ENCODE assay signal across 8 cellular contexts in the genomic region with DNA sequence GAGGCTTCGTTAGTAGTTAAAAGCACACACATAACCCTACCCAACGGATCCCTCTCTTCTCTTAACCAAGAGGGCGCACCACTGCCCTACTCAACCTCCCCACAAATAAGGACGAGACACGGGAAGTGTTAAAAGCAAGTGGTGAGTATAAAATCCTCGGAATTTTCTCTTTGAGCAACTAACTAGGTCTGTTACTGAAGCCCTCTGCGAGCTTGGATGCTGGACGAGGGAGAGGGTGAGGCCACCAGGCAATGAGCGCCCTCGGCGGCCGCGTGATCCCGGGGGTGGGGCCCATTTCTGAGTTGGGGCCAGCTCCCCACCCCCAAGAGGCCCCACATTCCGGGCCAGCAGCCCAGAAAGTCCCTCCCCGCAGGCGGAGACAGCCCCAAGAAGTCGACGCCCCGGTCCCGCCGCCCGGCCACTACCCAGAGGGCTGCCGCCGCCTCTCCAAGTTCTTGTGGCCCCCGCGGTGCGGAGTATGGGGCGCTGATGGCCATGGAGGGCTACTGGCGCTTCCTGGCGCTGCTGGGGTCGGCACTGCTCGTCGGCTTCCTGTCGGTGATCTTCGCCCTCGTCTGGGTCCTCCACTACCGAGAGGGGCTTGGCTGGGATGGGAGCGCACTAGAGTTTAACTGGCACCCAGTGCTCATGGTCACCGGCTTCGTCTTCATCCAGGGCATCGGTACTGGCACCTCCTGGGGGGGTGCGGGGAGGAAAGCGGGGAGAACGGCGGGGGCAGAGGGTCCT. TPM values are rescaled to one million over a fixed set of nuclear protein-coding genes. Genes with fewer than 3 reads are reported as not detected.
A peak's percentile ranks its signal among the peaks of the same experiment; 100 is the strongest.
DNase-seq lines count a peak whose midpoint lies in the region; ATAC-seq and TF ChIP-seq lines count a peak whose summit lies in the region.

A gene with protein sequence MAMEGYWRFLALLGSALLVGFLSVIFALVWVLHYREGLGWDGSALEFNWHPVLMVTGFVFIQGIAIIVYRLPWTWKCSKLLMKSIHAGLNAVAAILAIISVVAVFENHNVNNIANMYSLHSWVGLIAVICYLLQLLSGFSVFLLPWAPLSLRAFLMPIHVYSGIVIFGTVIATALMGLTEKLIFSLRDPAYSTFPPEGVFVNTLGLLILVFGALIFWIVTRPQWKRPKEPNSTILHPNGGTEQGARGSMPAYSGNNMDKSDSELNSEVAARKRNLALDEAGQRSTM (plus strand): TSS at position 418 of the 747 bp plus-strand sequence. CDS start 72 bp downstream, at position 490.

- H3K4me1 ChIP-seq in SK-N-SH (ENCODE audit: control insufficient read depth in 1 of 2, insufficient read depth in 2 of 2, low read depth in 1 of 2, low read length in 1 of 2) = peaks cover 0 to 15% of the 10 kb centered on the region in 2 experiments; a peak in 2 of 4 replicates

- peak within 1 kb of the TSS; percentile 90 for H2AFZ ChIP-seq in SK-N-SH (ENCODE audit: low read depth)

- CTCF ChIA-PET in BJ (lab: Yijun Ruan, JAX) = interaction anchor here (0.6 to 1.6 kb wide), 5 partner anchors 11 to 73 kb away, joined by 3 to 5 read pairs (median 3); no protein-coding TSS in a partner anchor
- CTCF ChIA-PET in SK-N-SH (lab: Yijun Ruan, JAX) = interaction anchor here (1.2 to 1.5 kb wide), 3 partner anchors 8 to 106 kb away, joined by 3 to 5 read pairs (median 5); no protein-coding TSS in a partner anchor

- TF ChIP-seq RAD21 in SK-N-SH (IDR thresholded peaks at IDR 0.05; ENCODE audit: low read length) = no peak

- H3K9ac ChIP-seq in SK-N-SH = peak within 1 kb of the TSS; percentile 86

- POLR2A ChIA-PET in BJ (lab: Charles Lee) = interaction anchor here (0.6 kb wide), 1 partner anchor 37 kb away, joined by 5 read pairs; no protein-coding TSS in a partner anchor
- POLR2A ChIA-PET in SK-N-SH (lab: Yijun Ruan, JAX) = no interaction called here

- TF ChIP-seq EP300 in SK-N-SH (IDR thresholded peaks at IDR 0.05; ENCODE audit: borderline replicate concordance in 1 of 2, low read depth in 1 of 2, low read length in 1 of 2) = peak in 1 of 2 experiments; percentile 19; a peak in 1 of 4 replicates

- no peaks in the 10 kb centered on the region for H3K36me3 ChIP-seq in BJ (ENCODE audit: control insufficient read depth, insufficient read depth, low read length)
- H3K36me3 ChIP-seq in SK-N-SH (replicated peaks in 1 of 2; ENCODE audit: control insufficient read depth in 1 of 2, insufficient read depth in 2 of 2, low read length in 1 of 2) = no peaks in the 10 kb centered on the region

- DNase-seq in BJ (ENCODE audit: low read depth) = no peak
- peak; percentile 78 for DNase-seq in SK-N-SH
- DNase-seq in dedifferentiated amniotic fluid mesenchymal stem cell (ENCODE audit: extremely low spot score) = peak; percentile 83
- peak; percentile 75 for DNase-seq in left kidney (ENCODE audit: low read depth, low spot score)
- peak; percentile 0 for DNase-seq in stimulated activated CD8-positive, alpha-beta memory T cell treated with anti-CD3 and anti-CD28 coated beads, Interleukin-12 subunit alpha, Interleukin-12 subunit beta, amount 100 ng/mL, for 4 hours (ENCODE audit: low read depth)
- DNase-seq in SK-N-DZ (ENCODE audit: low spot score) = no peak

- H3K4me3 ChIP-seq in BJ (ENCODE audit: low read depth, low read length) (peak within 1 kb of the TSS; percentile 80), SK-N-SH (ENCODE audit: low read depth in 2 of 2, low read length in 1 of 2) (peak within 1 kb of the TSS; percentile 81 to 93)

- ATAC-seq in GM18858 (IDR thresholded peaks at IDR 0.05; ENCODE audit: unreplicated experiment) (peak; percentile 51), HG03175 (IDR thresholded peaks at IDR 0.05; ENCODE audit: unreplicated experiment) (peak; percentile 41)

- H3F3A ChIP-seq in SK-N-SH (replicated peaks; ENCODE audit: insufficient read depth) = peaks cover 6% of the 10 kb centered on the region

- TF ChIP-seq CTCF in BJ (IDR thresholded peaks at IDR 0.05; ENCODE audit: insufficient read depth, low read depth, low read length) = no peak
- TF ChIP-seq CTCF in SK-N-SH (IDR thresholded peaks at IDR 0.05) = peak; percentile 20; the same call in 1 of the 2 replicates

- 15% methylated on average over 15 of the region's 46 CpGs for WGBS in SK-N-SH (ENCODE audit: low lambda C conversion rate)

- no peaks in the 10 kb centered on the region for H3K9me2 ChIP-seq in SK-N-SH

- H3K27ac ChIP-seq in SK-N-SH (ENCODE audit: low read depth in 2 of 2, low read length in 1 of 2) = peak within 1 kb of the TSS; percentile 72 to 75

- peaks cover 43% of the 10 kb centered on the region for H3K79me2 ChIP-seq in SK-N-SH (ENCODE audit: insufficient read depth)

- H3K4me2 ChIP-seq in SK-N-SH = peak within 1 kb of the TSS; percentile 98

- no peaks in the 10 kb centered on the region for H4K20me1 ChIP-seq in SK-N-SH (ENCODE audit: insufficient read depth)

- H3K9me3 ChIP-seq in SK-N-SH = no peaks in the 10 kb centered on the region

- H3K27me3 ChIP-seq in BJ (ENCODE audit: control insufficient read depth, insufficient read depth, low read length) (no peaks in the 10 kb centered on the region), SK-N-SH (ENCODE audit: insufficient read depth) (no peaks in the 10 kb centered on the region)

TF ChIP-seq in SK-N-SH, 30 proteins besides CTCF, POLR2A, EP300 and RAD21 (continues in another document):
- TF ChIP-seq RXRA (IDR thresholded peaks at IDR 0.05; ENCODE audit: borderline replicate concordance, low read depth) = no peak
- TF ChIP-seq MXI1 (IDR thresholded peaks at IDR 0.05; ENCODE audit: low read depth, low read length) = no peak
- no peak for TF ChIP-seq FOSL2 (IDR thresholded peaks at IDR 0.05; ENCODE audit: borderline replicate concordance, low read depth)
- TF ChIP-seq, protein P1, sequence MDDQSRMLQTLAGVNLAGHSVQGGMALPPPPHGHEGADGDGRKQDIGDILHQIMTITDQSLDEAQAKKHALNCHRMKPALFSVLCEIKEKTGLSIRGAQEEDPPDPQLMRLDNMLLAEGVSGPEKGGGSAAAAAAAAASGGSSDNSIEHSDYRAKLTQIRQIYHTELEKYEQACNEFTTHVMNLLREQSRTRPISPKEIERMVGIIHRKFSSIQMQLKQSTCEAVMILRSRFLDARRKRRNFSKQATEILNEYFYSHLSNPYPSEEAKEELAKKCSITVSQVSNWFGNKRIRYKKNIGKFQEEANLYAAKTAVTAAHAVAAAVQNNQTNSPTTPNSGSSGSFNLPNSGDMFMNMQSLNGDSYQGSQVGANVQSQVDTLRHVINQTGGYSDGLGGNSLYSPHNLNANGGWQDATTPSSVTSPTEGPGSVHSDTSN (IDR thresholded peaks at IDR 0.05) = no peak
- no peak for TF ChIP-seq RCOR1 (IDR thresholded peaks at IDR 0.05; ENCODE audit: low read length)
- 0 out of 2 replicates have a peak, but pooled peaks have one; percentile 32 for TF ChIP-seq TEAD4 (IDR thresholded peaks at IDR 0.05; ENCODE audit: borderline replicate concordance, insufficient read depth)
- TF ChIP-seq, protein P2, sequence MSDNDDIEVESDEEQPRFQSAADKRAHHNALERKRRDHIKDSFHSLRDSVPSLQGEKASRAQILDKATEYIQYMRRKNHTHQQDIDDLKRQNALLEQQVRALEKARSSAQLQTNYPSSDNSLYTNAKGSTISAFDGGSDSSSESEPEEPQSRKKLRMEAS (IDR thresholded peaks at IDR 0.05; ENCODE audit: low read depth) = peak; percentile 56; the same call in 1 of the 2 replicates
- no peak for TF ChIP-seq NRF1 (IDR thresholded peaks at IDR 0.05; ENCODE audit: low read depth, low read length)
- TF ChIP-seq, protein P3, sequence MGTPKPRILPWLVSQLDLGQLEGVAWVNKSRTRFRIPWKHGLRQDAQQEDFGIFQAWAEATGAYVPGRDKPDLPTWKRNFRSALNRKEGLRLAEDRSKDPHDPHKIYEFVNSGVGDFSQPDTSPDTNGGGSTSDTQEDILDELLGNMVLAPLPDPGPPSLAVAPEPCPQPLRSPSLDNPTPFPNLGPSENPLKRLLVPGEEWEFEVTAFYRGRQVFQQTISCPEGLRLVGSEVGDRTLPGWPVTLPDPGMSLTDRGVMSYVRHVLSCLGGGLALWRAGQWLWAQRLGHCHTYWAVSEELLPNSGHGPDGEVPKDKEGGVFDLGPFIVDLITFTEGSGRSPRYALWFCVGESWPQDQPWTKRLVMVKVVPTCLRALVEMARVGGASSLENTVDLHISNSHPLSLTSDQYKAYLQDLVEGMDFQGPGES (IDR thresholded peaks at IDR 0.05; ENCODE audit: low read depth, low read length) = no peak
- TF ChIP-seq RFX5 (IDR thresholded peaks at IDR 0.05; ENCODE audit: low read length) = no peak
- no peak for TF ChIP-seq JUND (IDR thresholded peaks at IDR 0.05)
- no peak for TF ChIP-seq EZH2phosphoT487 (IDR thresholded peaks at IDR 0.05; ENCODE audit: borderline replicate concordance, low read depth)
- peak; percentile 36; the same call in 1 of the 2 replicates for TF ChIP-seq TAF1 (IDR thresholded peaks at IDR 0.05; ENCODE audit: borderline replicate concordance, low read depth, low read length)
- TF ChIP-seq CHD2 (IDR thresholded peaks at IDR 0.05; ENCODE audit: low read length, partially characterized antibody) = no peak
- TF ChIP-seq, protein P4, sequence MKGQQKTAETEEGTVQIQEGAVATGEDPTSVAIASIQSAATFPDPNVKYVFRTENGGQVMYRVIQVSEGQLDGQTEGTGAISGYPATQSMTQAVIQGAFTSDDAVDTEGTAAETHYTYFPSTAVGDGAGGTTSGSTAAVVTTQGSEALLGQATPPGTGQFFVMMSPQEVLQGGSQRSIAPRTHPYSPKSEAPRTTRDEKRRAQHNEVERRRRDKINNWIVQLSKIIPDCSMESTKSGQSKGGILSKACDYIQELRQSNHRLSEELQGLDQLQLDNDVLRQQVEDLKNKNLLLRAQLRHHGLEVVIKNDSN (IDR thresholded peaks at IDR 0.05; ENCODE audit: borderline replicate concordance, low read depth) = peak; percentile 56
- no peak for TF ChIP-seq SMC3 (IDR thresholded peaks at IDR 0.05; ENCODE audit: low read depth, low read length)

RNA-seq across cellular contexts. Expression of the gene that starts here (rescaled TPM):
- polyA plus RNA-seq in BJ (2011; rRNA removed) (241 and 308 TPM in 2 replicates), SK-N-SH (2012; rRNA removed) (21.1 and 34.8 TPM in 2 replicates)
- 105 and 163 TPM in 2 replicates for polyA minus RNA-seq in BJ (2011; rRNA and poly(A)+ RNA removed)
- 34.5 and 35.0 TPM in 2 replicates for polyA plus RNA-seq in SK-N-SH (2012; cell fraction: cytosol; rRNA removed)
- 12.9 and 19.4 TPM in 2 replicates for polyA plus RNA-seq in SK-N-SH (2012; cell fraction: nucleus; rRNA removed)
- 0.13 and 0.70 TPM in 2 replicates for polyA plus RNA-seq in SK-N-DZ (2014; cell fraction: cytosol; rRNA removed)
- polyA plus RNA-seq in SK-N-DZ (2014; cell fraction: nucleus; rRNA removed) = 0.21 and 0.30 TPM in 2 replicates

Comparison
In these comparisons a context has a peak if more than half of its experiments do, and no peak if none do; other contexts are left out.
1. DNase-seq: peak in SK-N-SH (single experiment), dedifferentiated amniotic fluid mesenchymal stem cell (single experiment), left kidney (single experiment) and stimulated activated CD8-positive, alpha-beta memory T cell treated with anti-CD3 and anti-CD28 coated beads, Interleukin-12 subunit alpha, Interleukin-12 subunit beta, amount 100 ng/mL, for 4 hours (single experiment); none in BJ (single experiment) and SK-N-DZ (single experiment).